19 cellular contexts compared by ENCODE assay signal in the genomic region with DNA sequence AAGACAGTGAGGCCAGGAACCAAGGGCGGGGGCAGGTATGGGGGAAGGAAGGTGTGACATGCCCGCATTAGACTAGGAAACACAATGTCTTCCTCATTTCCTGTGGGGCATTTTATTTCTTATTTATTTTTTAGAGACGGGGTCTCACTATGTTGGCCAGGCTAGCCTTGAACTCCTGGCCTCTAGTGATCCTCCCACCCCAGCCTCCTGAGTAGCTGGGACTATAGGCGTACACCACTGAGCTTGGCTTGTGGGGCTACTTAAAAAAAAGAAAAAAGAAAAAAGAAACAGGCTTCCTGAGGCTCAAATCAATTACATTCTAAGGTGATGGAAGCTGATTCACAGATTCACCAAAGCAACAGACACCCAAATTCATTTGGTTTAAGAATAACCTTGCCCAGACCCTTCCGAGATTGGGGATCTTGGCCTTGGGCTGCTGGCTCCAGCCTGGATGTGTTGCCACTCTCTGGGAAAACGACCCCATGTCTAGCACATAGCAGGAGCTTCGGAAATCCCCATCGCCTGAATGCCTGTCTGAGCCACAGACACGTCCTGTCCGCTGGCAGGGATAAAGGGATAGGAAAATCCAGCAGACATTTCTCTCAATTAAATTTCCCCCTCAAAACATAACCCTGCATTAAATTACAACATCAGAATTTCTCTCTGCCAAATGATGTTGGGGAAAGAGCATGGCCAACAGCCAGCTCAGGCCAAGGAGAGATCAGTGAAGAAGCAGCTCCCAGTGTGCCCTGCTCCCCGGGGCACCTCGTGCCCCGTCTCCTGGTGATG. TPM values are rescaled to one million over a fixed set of nuclear protein-coding genes. Genes with fewer than 3 reads are reported as not detected.
DNase-seq lines count a peak whose midpoint lies in the region; ATAC-seq, FAIRE-seq and TF ChIP-seq lines count a peak whose summit lies in the region.
"Had no signal": no experiment of that assay in that cellular context is flagged by ENCODE, and none has a peak within 500 bp of the region (broad histone marks: within the 10 kb centered on the region; RNA-seq: fewer than 3 reads in every experiment).

No MANE protein-coding gene starts in this region.

- H3K27ac Mint-ChIP-seq in CD8-positive, alpha-beta T cell, result no peak overlapping the region
- H3K27ac Mint-ChIP-seq: B cell; CD4-positive, CD25-positive, alpha-beta regulatory T cell had no signal

- H3K4me2 ChIP-seq in osteoblast (ENCODE audit: insufficient read depth, low read length), result no peak overlapping the region

- H3K36me3 ChIP-seq in adipocyte (ENCODE audit: control insufficient read depth, insufficient read depth, low read length, severe bottlenecking) (no peaks in the 10 kb centered on the region), osteoblast (ENCODE audit: insufficient read depth, low read length) (no peaks in the 10 kb centered on the region)
- no peaks in the 10 kb centered on the region for H3K36me3 ChIP-seq in CD8-positive, alpha-beta T cell (ENCODE audit: insufficient read depth, low read length)

- H3K4me1 Mint-ChIP-seq in CD8-positive, alpha-beta T cell (ENCODE audit: low read depth), result peaks cover 7% of the 10 kb centered on the region

- peak overlapping the region; percentile 42 for H3K9ac ChIP-seq in adipocyte (ENCODE audit: low read length)

- intact Hi-C loops in CD8-positive, alpha-beta T cell (cut with DNase I, micrococcal nuclease), result loop anchor here in 1 of 2 experiments (10.0 kb wide), 2 partner anchors 927 to 1773 kb away; no protein-coding TSS in a partner anchor

- no peak overlapping the region for H3K4me3 ChIP-seq in adipocyte (ENCODE audit: low read length)
- no peak overlapping the region for H3K4me3 ChIP-seq in fibroblast of mammary gland (ENCODE audit: control insufficient read depth, low read depth, low read length)
- H3K4me3 ChIP-seq in osteoblast (ENCODE audit: insufficient read depth, low read length), result no peak overlapping the region
- H3K4me3 ChIP-seq in CD8-positive, alpha-beta T cell (ENCODE audit: low read depth, low read length), result no peak overlapping the region

- FAIRE-seq in frontal cortex (lab: Jason Lieb, UNC), result no peak

- H2AFZ ChIP-seq in osteoblast (ENCODE audit: low read length), result peak overlapping the region; percentile 3

- H3K9me3 Mint-ChIP-seq in CD8-positive, alpha-beta T cell, result no peaks in the 10 kb centered on the region

- no peaks in the 10 kb centered on the region for H3K79me2 ChIP-seq in osteoblast (ENCODE audit: insufficient read depth, low read length)

- CTCF ChIA-PET in CD8-positive, alpha-beta T cell (lab: Charles Lee), result interaction anchor here (1.1 to 1.7 kb wide), 3 partner anchors 27 to 66 kb away, joined by 3 to 6 read pairs (median 4); no protein-coding TSS in a partner anchor

- peaks cover 13% of the 10 kb centered on the region for H3K27me3 Mint-ChIP-seq in CD8-positive, alpha-beta T cell (ENCODE audit: low read depth)

- no peak for TF ChIP-seq CTCF in fibroblast of mammary gland (conservative IDR thresholded peaks at IDR 0.05; ENCODE audit: control insufficient read depth, insufficient read depth, low read depth, low read length)
- no peak for TF ChIP-seq CTCF in osteoblast (IDR thresholded peaks at IDR 0.05; ENCODE audit: extremely low read depth, low read depth, low read length)
- no peak for TF ChIP-seq CTCF in CD8-positive, alpha-beta T cell (IDR thresholded peaks at IDR 0.05)

- DNase-seq in AG20443 (ENCODE audit: low spot score) (peak; percentile 24), adipocyte (ENCODE audit: low read depth) (peak; percentile 55), fibroblast of mammary gland (ENCODE audit: low read depth) (peak; percentile 28), osteoblast (ENCODE audit: insufficient read length, low spot score, missing footprints) (peak; percentile 90), frontal cortex (ENCODE audit: low spot score in 2 of 2) (no peak), NCI-H1105 treated with DMSO at 0.1 percent for 48 hours (lab: John Stamatoyannopoulos, UW) (no peak)
- DNase-seq in CD8-positive, alpha-beta T cell, result no peak
- DNase-seq: CD4-positive, CD25-positive, alpha-beta regulatory T cell; DMS53; HCEC 1CT; KBM-7; MV-4-11; NCI-H1436; NCI-H2029; NCI-H774 had no signal

- H3K27me3 ChIP-seq in adipocyte (replicated peaks; ENCODE audit: control insufficient read depth, insufficient read depth, low read length), result peaks cover 20% of the 10 kb centered on the region
- peaks cover 2% of the 10 kb centered on the region for H3K27me3 ChIP-seq in osteoblast (ENCODE audit: insufficient read depth, low read length)
- H3K27me3 ChIP-seq in CD8-positive, alpha-beta T cell (ENCODE audit: insufficient read depth, low read length), result peaks cover 4% of the 10 kb centered on the region

- no peak overlapping the region for H3K4me3 Mint-ChIP-seq in CD8-positive, alpha-beta T cell
- H3K4me3 Mint-ChIP-seq: B cell; CD4-positive, CD25-positive, alpha-beta regulatory T cell had no signal

- H3K9me3 ChIP-seq in adipocyte (ENCODE audit: control insufficient read depth, low read length), result no peaks in the 10 kb centered on the region
- H3K9me3 ChIP-seq in osteoblast (ENCODE audit: low read depth, low read length), result no peaks in the 10 kb centered on the region
- no peaks in the 10 kb centered on the region for H3K9me3 ChIP-seq in CD8-positive, alpha-beta T cell (ENCODE audit: low read length)

- H3K4me1 ChIP-seq in adipocyte (ENCODE audit: control insufficient read depth, insufficient read depth, low read length), result peaks cover 21% of the 10 kb centered on the region
- H3K4me1 ChIP-seq in osteoblast (ENCODE audit: insufficient read depth, low read length), result peaks cover 11% of the 10 kb centered on the region
- H3K4me1 ChIP-seq in CD8-positive, alpha-beta T cell (ENCODE audit: insufficient read depth, low read length), result no peaks in the 10 kb centered on the region

- POLR2A ChIA-PET in CD8-positive, alpha-beta T cell (lab: Charles Lee), result no interaction called here

- no peak for ATAC-seq in CD8-positive, alpha-beta T cell
- ATAC-seq: Right ventricle myocardium inferior had no signal

- H3K27ac ChIP-seq in osteoblast (ENCODE audit: low read depth, low read length), result no peak overlapping the region
- H3K27ac ChIP-seq in CD8-positive, alpha-beta T cell (ENCODE audit: low read depth, low read length), result no peak overlapping the region

- H4K20me1 ChIP-seq in osteoblast (ENCODE audit: insufficient read depth, low read length), result no peaks in the 10 kb centered on the region

- H3K36me3 Mint-ChIP-seq in CD8-positive, alpha-beta T cell, result no peaks in the 10 kb centered on the region
- H3K36me3 Mint-ChIP-seq: CD4-positive, CD25-positive, alpha-beta regulatory T cell had no signal

RNA-seq across cellular contexts. Expression of a gene that starts 13.0 kb away (rescaled TPM):
- under 0.01 and 0.29 TPM in 2 replicates for total RNA-seq in osteoblast
- total RNA-seq in frontal cortex, result not detected
- total RNA-seq in CD8-positive, alpha-beta T cell, result not detected
- total RNA-seq: A673; B cell; CD4-positive, CD25-positive, alpha-beta regulatory T cell; NCI-H460 had no signal

RNA-seq across cellular contexts. Expression of a gene that starts 31.4 kb away (rescaled TPM):
- 3.6 and 5.0 TPM in 2 replicates for total RNA-seq in osteoblast
- total RNA-seq in frontal cortex, result not detected
- not detected for total RNA-seq in CD8-positive, alpha-beta T cell
- total RNA-seq: A673; B cell; CD4-positive, CD25-positive, alpha-beta regulatory T cell; NCI-H460 had no signal

Comparison
In these comparisons a context has a peak if more than half of its experiments do, and no peak if none do; other contexts are left out.
1. DNase-seq: peak in AG20443 (single experiment), adipocyte (single experiment), fibroblast of mammary gland (single experiment) and osteoblast (single experiment); none in frontal cortex (0 of 2), CD8-positive, alpha-beta T cell (0 of 7) and NCI-H1105 treated with DMSO at 0.1 percent for 48 hours (single experiment).